13 cellular contexts compared by ENCODE assay signal in genomic region chr4:101187837-101188236, GRCh38.
DNase-seq lines count a peak whose midpoint lies in the region; ATAC-seq and TF ChIP-seq lines count a peak whose summit lies in the region.
"Had no signal": no experiment of that assay in that cellular context is flagged by ENCODE, and none has a peak within 500 bp of the region (broad histone marks: within the 10 kb centered on the region; RNA-seq: fewer than 3 reads in every experiment).

No MANE protein-coding gene starts in this region.

- H3K9me3 Mint-ChIP-seq in CD4-positive, alpha-beta T cell, result no peaks in the 10 kb centered on the region
- H3K9me3 Mint-ChIP-seq: activated T-cell treated with anti-CD3 and anti-CD28 coated beads, Interleukin-2, amount 50 U/mL, for 24 hours had no signal

- POLR2A ChIA-PET in CD4-positive, alpha-beta T cell (lab: Charles Lee), result no interaction called here

- no peaks in the 10 kb centered on the region for H3K27me3 ChIP-seq in body of pancreas
- H3K27me3 ChIP-seq in osteoblast (ENCODE audit: insufficient read depth, low read length), result no peaks in the 10 kb centered on the region
- no peaks in the 10 kb centered on the region for H3K27me3 ChIP-seq in CD4-positive, alpha-beta T cell (ENCODE audit: control insufficient read depth, insufficient read depth, low read length)

- H3K27ac ChIP-seq in body of pancreas (no peak overlapping the region), osteoblast (ENCODE audit: low read depth, low read length) (no peak overlapping the region)
- no peak overlapping the region for H3K27ac ChIP-seq in CD4-positive, alpha-beta T cell (ENCODE audit: low read depth, low read length)

- intact Hi-C loops in body of pancreas (cut with DNase I), result no loop called here
- intact Hi-C loops in CD4-positive, alpha-beta T cell (cut with DNase I, micrococcal nuclease), result loop anchor here in 1 of 2 experiments (2.0 to 5.0 kb wide), 2 partner anchors 159 to 544 kb away; partner anchors contain the start of gene PPP3CA

- H3K4me3 Mint-ChIP-seq in CD4-positive, alpha-beta T cell, result no peak overlapping the region
- H3K4me3 Mint-ChIP-seq: activated T-cell treated with anti-CD3 and anti-CD28 coated beads, Interleukin-2, amount 50 U/mL, for 24 hours had no signal

- peak; percentile 34; the same call in 1 of the 2 replicates for TF ChIP-seq CTCF in LNCAP (IDR thresholded peaks at IDR 0.05)
- peak in 4 of 7 experiments; percentile 12 to 21 (median 20) for TF ChIP-seq CTCF in body of pancreas (IDR thresholded peaks at IDR 0.05)
- TF ChIP-seq CTCF in osteoblast (IDR thresholded peaks at IDR 0.05; ENCODE audit: extremely low read depth, low read depth, low read length), result peak; percentile 29
- TF ChIP-seq CTCF in CD4-positive, alpha-beta T cell (IDR thresholded peaks at IDR 0.05), result no peak

- H3K4me1 Mint-ChIP-seq in CD4-positive, alpha-beta T cell (ENCODE audit: low read depth), result peaks cover 17% of the 10 kb centered on the region

- H3K36me3 ChIP-seq in body of pancreas (replicated peaks in 1 of 2; ENCODE audit: insufficient read depth in 1 of 2, low read depth in 2 of 2), result no peaks in the 10 kb centered on the region
- no peaks in the 10 kb centered on the region for H3K36me3 ChIP-seq in osteoblast (ENCODE audit: insufficient read depth, low read length)

- CTCF ChIA-PET in CD4-positive, alpha-beta T cell (lab: Charles Lee), result no interaction called here

- H4K20me1 ChIP-seq in osteoblast (ENCODE audit: insufficient read depth, low read length), result peaks cover 12% of the 10 kb centered on the region

- no peaks in the 10 kb centered on the region for H3K27me3 Mint-ChIP-seq in CD4-positive, alpha-beta T cell
- H3K27me3 Mint-ChIP-seq: activated T-cell treated with anti-CD3 and anti-CD28 coated beads, Interleukin-2, amount 50 U/mL, for 24 hours had no signal

- no peak overlapping the region for H2AFZ ChIP-seq in osteoblast (ENCODE audit: low read length)

- H3K4me1 ChIP-seq in body of pancreas, result peaks cover 22% of the 10 kb centered on the region
- peaks cover 26% of the 10 kb centered on the region for H3K4me1 ChIP-seq in osteoblast (ENCODE audit: insufficient read depth, low read length)

- H3K27ac Mint-ChIP-seq in CD4-positive, alpha-beta T cell, result no peak overlapping the region
- H3K27ac Mint-ChIP-seq: activated T-cell treated with anti-CD3 and anti-CD28 coated beads, Interleukin-2, amount 50 U/mL, for 24 hours had no signal

- WGBS in body of pancreas, 2 donors, result 29 to 41% methylated on average over 5 of the region's 5 CpGs

- TF ChIP-seq POLR2A in body of pancreas (IDR thresholded peaks at IDR 0.05), result no peak

- ATAC-seq in body of pancreas, result no peak
- no peak for ATAC-seq in CD4-positive, alpha-beta T cell (ENCODE audit: poor library complexity)
- ATAC-seq: mucosa of descending colon had no signal

- H3K9me3 ChIP-seq in body of pancreas, result no peaks in the 10 kb centered on the region
- H3K9me3 ChIP-seq in osteoblast (ENCODE audit: low read depth, low read length), result no peaks in the 10 kb centered on the region
- no peaks in the 10 kb centered on the region for H3K9me3 ChIP-seq in CD4-positive, alpha-beta T cell (ENCODE audit: control insufficient read depth, low read length)
- H3K9me3 ChIP-seq: mucosa of descending colon had no signal

- H3K36me3 Mint-ChIP-seq in CD4-positive, alpha-beta T cell (ENCODE audit: low read depth), result peaks cover 4% of the 10 kb centered on the region

- peak; percentile 8 for DNase-seq in DMS 273 (lab: John Stamatoyannopoulos, UW; ENCODE audit: unreplicated experiment)
- DNase-seq in body of pancreas, result no peak
- DNase-seq in osteoblast (ENCODE audit: insufficient read length, low spot score, missing footprints), result no peak
- DNase-seq in CD4-positive, alpha-beta T cell, result no peak
- no peak for DNase-seq in iPS-NIHi11 (ENCODE audit: low spot score)
- DNase-seq in NCI-H2029 (lab: John Stamatoyannopoulos, UW), result no peak
- DNase-seq: activated T-cell treated with anti-CD3 and anti-CD28 coated beads, Interleukin-2, amount 50 U/mL, for 24 hours; central memory CD4-positive, alpha-beta T cell; glutamatergic neuron; KBM-7; mucosa of descending colon; NK-92 treated with Interleukin-12 subunit alpha and Interleukin-12 subunit beta, amount 100 ng/mL, for 24 hours had no signal

- peaks cover 50% of the 10 kb centered on the region for H3K79me2 ChIP-seq in osteoblast (ENCODE audit: insufficient read depth, low read length)

- no peak overlapping the region for H3K4me3 ChIP-seq in body of pancreas
- H3K4me3 ChIP-seq in osteoblast (ENCODE audit: insufficient read depth, low read length), result no peak overlapping the region
- H3K4me3 ChIP-seq: mucosa of descending colon had no signal

- no peak overlapping the region for H3K4me2 ChIP-seq in osteoblast (ENCODE audit: insufficient read depth, low read length)
